23 cellular contexts compared by ENCODE assay signal in the genomic region with DNA sequence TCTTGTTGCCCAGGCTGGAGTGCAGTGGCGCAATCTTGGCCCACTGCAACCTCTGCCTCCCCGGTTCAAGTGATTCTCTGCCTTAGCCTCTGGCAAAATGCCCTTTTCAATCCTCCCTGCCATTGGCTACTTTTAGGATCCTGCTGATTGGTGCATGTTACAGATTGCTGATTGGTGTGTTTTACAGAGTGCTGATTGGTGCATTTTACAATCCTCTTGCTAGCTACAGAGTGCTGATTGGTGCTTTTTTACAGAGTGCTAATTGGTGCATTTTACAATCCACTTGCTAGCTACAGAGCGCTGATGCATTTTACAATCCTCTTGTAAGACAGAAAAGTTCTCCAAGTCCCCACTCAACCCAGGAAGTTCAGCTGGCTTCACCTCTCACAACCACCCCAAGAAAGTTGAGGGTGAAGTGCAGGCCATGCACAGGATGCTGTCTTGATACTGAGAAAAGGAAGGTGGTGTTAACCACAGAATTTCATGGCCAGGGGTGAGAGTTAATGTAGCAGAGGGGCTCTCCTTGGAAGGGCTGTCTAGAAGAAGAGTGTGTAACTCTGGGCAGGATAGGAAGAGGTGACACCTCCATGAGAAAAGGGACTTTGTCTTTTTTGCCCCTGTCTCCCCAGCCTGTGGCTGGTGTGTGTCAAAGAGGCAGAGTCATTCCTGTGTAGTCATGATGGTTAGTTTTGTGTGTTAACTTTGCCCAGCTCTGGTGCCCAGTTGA.
A peak's percentile ranks its signal among the peaks of the same experiment; 100 is the strongest.
DNase-seq lines count a peak whose midpoint lies in the region; ATAC-seq and TF ChIP-seq lines count a peak whose summit lies in the region.
"Had no signal": no experiment of that assay in that cellular context is flagged by ENCODE, and none has a peak within 500 bp of the region (broad histone marks: within the 10 kb centered on the region; RNA-seq: fewer than 3 reads in every experiment).

No MANE protein-coding gene starts in this region.

- no peaks in the 10 kb centered on the region for H3K9me3 ChIP-seq in CD4-positive, alpha-beta T cell (ENCODE audit: control insufficient read depth, low read length)
- peaks cover 0 to 7% (median 0%) of the 10 kb centered on the region in 4 donors for H3K9me3 ChIP-seq in stomach
- H3K9me3 ChIP-seq: Caco-2, thyroid gland had no signal

- 86 to 94% (median 91%) methylated on average over 3 of the region's 3 CpGs for whole genome bisulfite sequencing in stomach, 5 donors

- POLR2A ChIA-PET in activated CD4-positive, alpha-beta T cell treated with anti-CD3 and anti-CD28 coated beads for 36 hours (lab: Charles Lee) = no interaction called here
- POLR2A ChIA-PET in CD4-positive, alpha-beta T cell (lab: Charles Lee) = no interaction called here
- POLR2A ChIA-PET in naive thymus-derived CD8-positive, alpha-beta T cell (lab: Charles Lee) = no interaction called here

- no peaks in the 10 kb centered on the region for H3K36me3 ChIP-seq in stomach
- H3K36me3 ChIP-seq: thyroid gland had no signal

- ATAC-seq in activated CD4-positive, alpha-beta T cell treated with anti-CD3 and anti-CD28 coated beads for 36 hours = peak; percentile 80
- ATAC-seq in CD4-positive, alpha-beta T cell (ENCODE audit: poor library complexity) = no peak
- ATAC-seq in activated T-helper 17 cell treated with anti-CD3 and anti-CD28 coated beads, Interleukin-2, amount 50 U/mL, for 72 hours (replicated peaks) = peak; percentile 63
- peak; percentile 25 to 61 for ATAC-seq in naive thymus-derived CD8-positive, alpha-beta T cell
- ATAC-seq: GM12878; stimulated activated naive B cell treated with anti-CD40 and anti-IgM and Interleukin-4, amounts not matched to agents 10 μg/mL and 1 μg/mL and 100 μg/mL, for 72 hours had no signal

- peak; percentile 22 for DNase-seq in activated CD4-positive, alpha-beta T cell treated with anti-CD3 and anti-CD28 coated beads for 36 hours
- DNase-seq in activated CD4-positive, alpha-beta T cell treated with anti-CD3 and anti-CD28 coated beads, Interleukin-2, amount 50 U/mL, for 1 hour = no peak
- no peak for DNase-seq in CD4-positive, alpha-beta T cell
- peak in 3 of 10 donors; percentile 5 to 31 (median 12) for DNase-seq in naive thymus-derived CD8-positive, alpha-beta T cell
- DNase-seq in stomach (no peak), RPMI8226 (no peak), NCI-H524 treated with DMSO at 0.1 percent for 48 hours (lab: John Stamatoyannopoulos, UW) (no peak)
- DNase-seq: 8988T; activated CD4-positive, alpha-beta T cell treated with anti-CD3 and anti-CD28 coated beads for 4 hours; AML-193; amygdala; Caco-2; DND-41; Karpas-422; mammary epithelial cell; NCI-H1694 treated with DMSO at 0.1 percent for 48 hours; NCI-H748 treated with DMSO at 0.1 percent for 48 hours; Right ventricle myocardium superior; stimulated activated naive B cell treated with anti-CD40 and anti-IgM and Interleukin-4, amounts not matched to agents 10 μg/mL and 1 μg/mL and 100 μg/mL, for 72 hours; thyroid gland had no signal

- no peak for TF ChIP-seq POLR2A in stomach (IDR thresholded peaks at IDR 0.05)

- intact Hi-C loops in activated CD4-positive, alpha-beta T cell treated with anti-CD3 and anti-CD28 coated beads for 36 hours (cut with DNase I, micrococcal nuclease) = no loop called here
- intact Hi-C loops in CD4-positive, alpha-beta T cell (cut with DNase I, micrococcal nuclease) = no loop called here
- intact Hi-C loops in stomach (cut with DNase I; ENCODE audit: low total_unique reads) = no loop called here

- H3K27me3 ChIP-seq in CD4-positive, alpha-beta T cell (ENCODE audit: control insufficient read depth, insufficient read depth, low read length) = no peaks in the 10 kb centered on the region
- H3K27me3 ChIP-seq in stomach = no peaks in the 10 kb centered on the region
- H3K27me3 ChIP-seq: thyroid gland had no signal

- H3K27ac ChIP-seq in CD4-positive, alpha-beta T cell (ENCODE audit: low read depth, low read length) = no peak overlapping the region
- no peak overlapping the region for H3K27ac ChIP-seq in stomach
- H3K27ac ChIP-seq: thyroid gland had no signal

- peaks cover 5% of the 10 kb centered on the region for H3K9me3 Mint-ChIP-seq in activated CD4-positive, alpha-beta T cell treated with anti-CD3 and anti-CD28 coated beads for 36 hours (ENCODE audit: low read depth)
- peaks cover 2% of the 10 kb centered on the region for H3K9me3 Mint-ChIP-seq in CD4-positive, alpha-beta T cell
- H3K9me3 Mint-ChIP-seq in activated T-helper 17 cell treated with anti-CD3 and anti-CD28 coated beads, Interleukin-2, amount 50 U/mL, for 72 hours = no peaks in the 10 kb centered on the region
- peaks cover 0 to 2% (median 0%) of the 10 kb centered on the region in 9 donors for H3K9me3 Mint-ChIP-seq in naive thymus-derived CD8-positive, alpha-beta T cell

- peaks cover 19% of the 10 kb centered on the region for H3K4me1 Mint-ChIP-seq in activated CD4-positive, alpha-beta T cell treated with anti-CD3 and anti-CD28 coated beads for 36 hours
- H3K4me1 Mint-ChIP-seq in CD4-positive, alpha-beta T cell (ENCODE audit: low read depth) = peaks cover 64% of the 10 kb centered on the region
- peaks cover 6% of the 10 kb centered on the region for H3K4me1 Mint-ChIP-seq in activated T-helper 17 cell treated with anti-CD3 and anti-CD28 coated beads, Interleukin-2, amount 50 U/mL, for 72 hours
- peaks cover 44 to 77% (median 66%) of the 10 kb centered on the region in 4 donors for H3K4me1 Mint-ChIP-seq in naive thymus-derived CD8-positive, alpha-beta T cell
- H3K4me1 Mint-ChIP-seq: stimulated activated naive B cell treated with anti-CD40 and anti-IgM and Interleukin-4, amounts not matched to agents 10 μg/mL and 1 μg/mL and 100 μg/mL, for 72 hours had no signal

- H3K4me3 Mint-ChIP-seq in activated CD4-positive, alpha-beta T cell treated with anti-CD3 and anti-CD28 coated beads for 36 hours = no peak overlapping the region
- H3K4me3 Mint-ChIP-seq in CD4-positive, alpha-beta T cell = peak overlapping the region; percentile 2
- H3K4me3 Mint-ChIP-seq in activated T-helper 17 cell treated with anti-CD3 and anti-CD28 coated beads, Interleukin-2, amount 50 U/mL, for 72 hours = no peak overlapping the region
- H3K4me3 Mint-ChIP-seq in naive thymus-derived CD8-positive, alpha-beta T cell = peak overlapping the region in 8 of 10 donors; percentile 5 to 70 (median 27)
- H3K4me3 Mint-ChIP-seq: stimulated activated naive B cell treated with anti-CD40 and anti-IgM and Interleukin-4, amounts not matched to agents 10 μg/mL and 1 μg/mL and 100 μg/mL, for 72 hours had no signal

- H3K4me1 ChIP-seq in stomach = no peaks in the 10 kb centered on the region
- H3K4me1 ChIP-seq: Caco-2, thyroid gland had no signal

- CTCF ChIA-PET in activated CD4-positive, alpha-beta T cell treated with anti-CD3 and anti-CD28 coated beads for 36 hours (lab: Charles Lee) = interaction anchor here (1.8 kb wide), 1 partner anchor 58 kb away, joined by 4 read pairs; no protein-coding TSS in a partner anchor
- CTCF ChIA-PET in CD4-positive, alpha-beta T cell (lab: Charles Lee) = no interaction called here

- H3K27me3 Mint-ChIP-seq in activated CD4-positive, alpha-beta T cell treated with anti-CD3 and anti-CD28 coated beads for 36 hours = no peaks in the 10 kb centered on the region
- no peaks in the 10 kb centered on the region for H3K27me3 Mint-ChIP-seq in CD4-positive, alpha-beta T cell
- no peaks in the 10 kb centered on the region for H3K27me3 Mint-ChIP-seq in activated T-helper 17 cell treated with anti-CD3 and anti-CD28 coated beads, Interleukin-2, amount 50 U/mL, for 72 hours
- H3K27me3 Mint-ChIP-seq in naive thymus-derived CD8-positive, alpha-beta T cell = no peaks in the 10 kb centered on the region
- H3K27me3 Mint-ChIP-seq: stimulated activated naive B cell treated with anti-CD40 and anti-IgM and Interleukin-4, amounts not matched to agents 10 μg/mL and 1 μg/mL and 100 μg/mL, for 72 hours had no signal

- no peak for TF ChIP-seq EP300 in stomach (IDR thresholded peaks at IDR 0.05)

- H3K4me3 ChIP-seq in stomach = no peak overlapping the region
- H3K4me3 ChIP-seq: GM12878, smooth muscle cell, thyroid gland had no signal

- peaks cover 10% of the 10 kb centered on the region for H3K36me3 Mint-ChIP-seq in activated CD4-positive, alpha-beta T cell treated with anti-CD3 and anti-CD28 coated beads for 36 hours (ENCODE audit: low read depth)
- H3K36me3 Mint-ChIP-seq in CD4-positive, alpha-beta T cell (ENCODE audit: low read depth) = peaks cover 19% of the 10 kb centered on the region
- H3K36me3 Mint-ChIP-seq in activated T-helper 17 cell treated with anti-CD3 and anti-CD28 coated beads, Interleukin-2, amount 50 U/mL, for 72 hours (ENCODE audit: low read depth) = no peaks in the 10 kb centered on the region
- H3K36me3 Mint-ChIP-seq in naive thymus-derived CD8-positive, alpha-beta T cell = peaks cover 7 to 33% (median 26%) of the 10 kb centered on the region in 3 donors
- H3K36me3 Mint-ChIP-seq: stimulated activated naive B cell treated with anti-CD40 and anti-IgM and Interleukin-4, amounts not matched to agents 10 μg/mL and 1 μg/mL and 100 μg/mL, for 72 hours had no signal

- peak overlapping the region; percentile 52 for H3K27ac Mint-ChIP-seq in activated CD4-positive, alpha-beta T cell treated with anti-CD3 and anti-CD28 coated beads for 36 hours
- H3K27ac Mint-ChIP-seq in CD4-positive, alpha-beta T cell = no peak overlapping the region
- H3K27ac Mint-ChIP-seq in activated T-helper 17 cell treated with anti-CD3 and anti-CD28 coated beads, Interleukin-2, amount 50 U/mL, for 72 hours = no peak overlapping the region
- peak overlapping the region in 8 of 10 donors; percentile 13 to 89 (median 50) for H3K27ac Mint-ChIP-seq in naive thymus-derived CD8-positive, alpha-beta T cell
- H3K27ac Mint-ChIP-seq: stimulated activated naive B cell treated with anti-CD40 and anti-IgM and Interleukin-4, amounts not matched to agents 10 μg/mL and 1 μg/mL and 100 μg/mL, for 72 hours had no signal

- no peak for TF ChIP-seq CTCF in CD4-positive, alpha-beta T cell (IDR thresholded peaks at IDR 0.05)
- no peak for TF ChIP-seq CTCF in stomach (IDR thresholded peaks at IDR 0.05)

Comparison
In these comparisons a context has a peak if more than half of its experiments do, and no peak if none do; other contexts are left out.
1. H3K27ac Mint-ChIP-seq: peak in activated CD4-positive, alpha-beta T cell treated with anti-CD3 and anti-CD28 coated beads for 36 hours (single experiment) and naive thymus-derived CD8-positive, alpha-beta T cell (8 of 10); none in CD4-positive, alpha-beta T cell (single experiment) and activated T-helper 17 cell treated with anti-CD3 and anti-CD28 coated beads, Interleukin-2, amount 50 U/mL, for 72 hours (single experiment).
2. H3K4me3 Mint-ChIP-seq: peak in CD4-positive, alpha-beta T cell (single experiment) and naive thymus-derived CD8-positive, alpha-beta T cell (8 of 10); none in activated CD4-positive, alpha-beta T cell treated with anti-CD3 and anti-CD28 coated beads for 36 hours (single experiment) and activated T-helper 17 cell treated with anti-CD3 and anti-CD28 coated beads, Interleukin-2, amount 50 U/mL, for 72 hours (single experiment).